8 cellular contexts compared by ENCODE assay signal in the genomic region with DNA sequence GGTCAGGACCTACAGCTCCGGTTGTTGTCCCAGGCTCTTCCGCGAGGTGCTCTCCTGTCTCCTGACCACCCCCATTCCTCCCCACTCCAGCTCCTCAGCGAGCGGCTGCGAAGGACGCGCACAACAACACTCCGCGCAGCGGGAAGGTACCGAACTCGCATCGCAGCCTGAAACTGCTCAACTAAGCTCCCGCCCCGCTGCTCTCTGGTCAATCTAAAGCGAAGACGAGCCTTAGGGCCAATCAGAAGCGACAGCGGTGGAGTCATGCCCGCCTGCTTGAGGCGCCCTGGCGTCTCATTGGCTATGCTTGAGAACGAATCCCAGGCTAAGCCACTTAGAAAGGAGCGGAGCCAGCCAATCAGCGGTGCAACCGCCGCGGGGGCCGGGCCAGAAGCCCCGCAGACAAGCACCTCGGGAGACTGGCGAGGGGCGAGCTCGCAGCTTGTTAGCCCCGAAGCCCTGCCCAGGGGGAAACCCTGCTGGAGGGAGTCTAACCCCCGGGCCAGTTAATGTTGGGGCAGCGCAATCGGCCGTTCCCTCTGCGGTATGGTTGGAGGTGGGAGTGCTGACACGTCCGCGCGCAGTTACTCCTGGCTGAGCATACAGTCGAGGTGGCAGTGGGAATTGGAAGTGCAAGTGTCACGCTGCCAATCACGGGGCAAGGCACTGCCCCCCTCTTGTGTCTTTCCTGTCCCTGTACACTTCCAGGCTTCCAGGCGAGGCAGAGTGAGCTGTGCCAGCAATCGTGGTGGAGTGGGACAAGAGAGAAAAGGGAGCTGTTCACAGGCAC. TPM values are rescaled to one million over a fixed set of nuclear protein-coding genes. Genes with fewer than 3 reads are reported as not detected.
DNase-seq lines count a peak whose midpoint lies in the region; ATAC-seq and TF ChIP-seq lines count a peak whose summit lies in the region.

No MANE protein-coding gene starts in this region.

- H3K4me3 Mint-ChIP-seq in chondrocyte (ENCODE audit: unreplicated experiment), result peak overlapping the region; percentile 97

- ATAC-seq in GM19025 (IDR thresholded peaks at IDR 0.05; ENCODE audit: low read depth, unreplicated experiment) (peak; percentile 96), HG03280 (IDR thresholded peaks at IDR 0.05; ENCODE audit: unreplicated experiment) (peak; percentile 95)

- peak overlapping the region; percentile 87 for H3K27ac Mint-ChIP-seq in chondrocyte (ENCODE audit: unreplicated experiment)

- peak; percentile 92 for DNase-seq in AG09319 (ENCODE audit: extremely low read depth, low read depth)
- DNase-seq in NCI-H345 treated with DMSO at 0.1 percent for 48 hours (lab: John Stamatoyannopoulos, UW; ENCODE audit: unreplicated experiment), result peak; percentile 100
- peak; percentile 86 for DNase-seq in activated CD4-positive, CD25-positive, alpha-beta regulatory T cell treated with anti-CD3 and anti-CD28 coated beads, Interleukin-2, amount 50 U/mL, for 72 hours
- no peak for DNase-seq in chondrocyte (ENCODE audit: low spot score)
- DNase-seq in kidney glomerular epithelial cell (lab: John Stamatoyannopoulos, UW), result peak; percentile 96
- DNase-seq in stimulated activated CD4-positive, alpha-beta T cell treated with anti-CD3 and anti-CD28 coated beads, Interleukin-1b, Interleukin-23, amount 100 ng/mL, for 1 hour (ENCODE audit: low read depth in 2 of 2), result peak; percentile 74 to 81

- TF ChIP-seq CTCF in AG09319 (IDR thresholded peaks at IDR 0.05; ENCODE audit: low read depth, low read length) (no peak), chondrocyte (IDR thresholded peaks at IDR 0.05) (no peak)

- H3K27me3 Mint-ChIP-seq in chondrocyte (ENCODE audit: low read depth), result no peaks in the 10 kb centered on the region

- no peaks in the 10 kb centered on the region for H3K9me3 Mint-ChIP-seq in chondrocyte (ENCODE audit: low read depth)

- peaks cover 3% of the 10 kb centered on the region for H3K4me1 Mint-ChIP-seq in chondrocyte (ENCODE audit: low read depth)

- H3K36me3 Mint-ChIP-seq in chondrocyte (ENCODE audit: low read depth), result no peaks in the 10 kb centered on the region

RNA-seq across cellular contexts. Expression of gene ZBTB32, which starts 1.9 kb away (rescaled TPM):
- not detected in 3 replicates for total RNA-seq in chondrocyte

RNA-seq across cellular contexts. Expression of gene KMT2B, which starts 15.4 kb away (rescaled TPM):
- 27.3 to 31.5 TPM (median 30.8 TPM) in 3 replicates for total RNA-seq in chondrocyte

RNA-seq across cellular contexts. Expression of gene UPK1A, which starts 36.1 kb away (rescaled TPM):
- 0.65 TPM in 1 of 3 replicates, not detected in the others for total RNA-seq in chondrocyte

RNA-seq across cellular contexts. Expression of gene IGFLR1, which starts 39.8 kb away (rescaled TPM):
- 0.59 to 1.4 TPM (median 0.99 TPM) in 3 replicates for total RNA-seq in chondrocyte

RNA-seq across cellular contexts. Expression of gene U2AF1L4, which starts 42.8 kb away (rescaled TPM):
- 22.9 to 28.8 TPM (median 24.7 TPM) in 3 replicates for total RNA-seq in chondrocyte
